Comparison of ENCODE assay signal across 1 cellular context in the genomic region with DNA sequence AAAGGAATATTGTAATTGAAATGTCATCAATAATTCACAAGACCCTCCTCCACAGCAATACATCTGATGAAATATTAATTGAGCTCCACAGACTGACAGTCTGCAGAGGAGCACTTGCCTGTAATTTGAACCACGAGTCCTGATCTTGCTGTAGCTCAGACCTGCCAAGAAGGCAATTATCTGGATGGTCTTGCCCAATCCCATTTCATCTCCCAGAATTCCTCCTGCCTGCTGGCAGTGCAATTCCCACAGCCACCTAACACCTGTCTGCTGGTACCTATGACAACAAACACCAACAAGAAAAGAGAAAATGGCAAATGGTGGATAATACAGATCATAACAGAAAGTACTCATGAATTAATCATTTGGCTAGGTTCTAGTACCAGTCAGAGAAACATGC.
TF ChIP-seq lines count a peak whose summit lies in the region.

No MANE protein-coding gene starts in this region.

TF ChIP-seq in K562, 482 proteins besides CTCF, POLR2A, EP300 and RAD21:
- TF ChIP-seq BRD4 (IDR thresholded peaks at IDR 0.05): no peak
- TF ChIP-seq CEBPB (tag; IDR thresholded peaks at IDR 0.05): peak; percentile 65; the same call in 1 of the 2 replicates
- peak; percentile 20; the same call in 1 of the 2 replicates for TF ChIP-seq RFX1 (IDR thresholded peaks at IDR 0.05)
- no peak for TF ChIP-seq ZNF589 (CRISPR knock-in tag; IDR thresholded peaks at IDR 0.05; ENCODE audit: low read depth)
